10 cellular contexts compared by ENCODE assay signal in genomic region chr7:44979481-44980392, GRCh38. TPM values are rescaled to one million over a fixed set of nuclear protein-coding genes. Genes with fewer than 3 reads are reported as not detected.
DNase-seq lines count a peak whose midpoint lies in the region; FAIRE-seq and TF ChIP-seq lines count a peak whose summit lies in the region.
"Had no signal": no experiment of that assay in that cellular context is flagged by ENCODE, and none has a peak within 500 bp of the region (broad histone marks: within the 10 kb centered on the region; RNA-seq: fewer than 3 reads in every experiment).

No MANE protein-coding gene starts in this region.

- peaks cover 0 to 29% (median 0%) of the 10 kb centered on the region in 3 donors for H3K36me3 ChIP-seq in Peyer's patch

- no peaks in the 10 kb centered on the region for H3K27me3 ChIP-seq in Peyer's patch

- no peaks in the 10 kb centered on the region for H3K9me3 ChIP-seq in Peyer's patch

- in situ Hi-C loops in G401 (cut with HindIII; ENCODE audit: low sequenced_read_pairs): no loop called here

- H3K4me1 ChIP-seq in Peyer's patch: peaks cover 0 to 28% (median 11%) of the 10 kb centered on the region in 4 donors

- peak overlapping the region in 1 of 4 donors; percentile 44 for H3K4me3 ChIP-seq in Peyer's patch

- FAIRE-seq in GM18507 (lab: Jason Lieb, UNC) (peak; percentile 29), RCC 7860 (lab: Jason Lieb, UNC) (no peak)
- FAIRE-seq: endometrium had no signal

- H3K27ac ChIP-seq in Peyer's patch: peak overlapping the region; percentile 54 to 85 (median 70)

- TF ChIP-seq CTCF in Peyer's patch (IDR thresholded peaks at IDR 0.05): no peak

- DNase-seq in A172 (ENCODE audit: low spot score) (peak; percentile 91), GM18507 (ENCODE audit: extremely low spot score, insufficient read length, low read depth) (no peak), Peyer's patch (peak in 1 of 3 donors; percentile 35), hepatic stellate cell (ENCODE audit: low spot score) (peak; percentile 56), G401 (ENCODE audit: low spot score) (no peak), NCI-H2196 treated with DMSO at 0.1 percent for 48 hours (lab: John Stamatoyannopoulos, UW; ENCODE audit: unreplicated experiment) (no peak), RCC 7860 (ENCODE audit: low spot score) (no peak), activated gamma-delta T cell (lab: John Stamatoyannopoulos, UW) (no peak)
- DNase-seq: OCI-M1 had no signal

- no peak for TF ChIP-seq POLR2A in Peyer's patch (IDR thresholded peaks at IDR 0.05)

RNA-seq across cellular contexts. Expression of gene MYO1G, which starts 0.9 kb away (rescaled TPM):
- total RNA-seq in A172 (2014; rRNA removed; shearing (Covaris generic)): 0.76 and 1.6 TPM in 2 replicates
- 10 to 100 TPM in 1 of 4 donors, 1 to 10 TPM in 3; 2.7 to 14.9 (median 5.0) TPM for total RNA-seq in Peyer's patch
- 0.37 and 0.98 TPM in 2 replicates for total RNA-seq in G401 (2014; rRNA removed; shearing (Covaris generic))

RNA-seq across cellular contexts. Expression of gene CCM2, which starts 20.3 kb away (rescaled TPM):
- total RNA-seq in A172 (2014; rRNA removed; shearing (Covaris generic)): 67.4 and 70.8 TPM in 2 replicates
- total RNA-seq in Peyer's patch: 10 to 100 TPM; 23.3 to 49.5 (median 32.5) TPM
- 30.2 and 34.2 TPM in 2 replicates for total RNA-seq in G401 (2014; rRNA removed; shearing (Covaris generic))

Comparison
In these comparisons a context has a peak if more than half of its experiments do, and no peak if none do; other contexts are left out.
1. DNase-seq: peak in A172 (single experiment) and hepatic stellate cell (single experiment); none in GM18507 (single experiment), G401 (single experiment), NCI-H2196 treated with DMSO at 0.1 percent for 48 hours (single experiment), RCC 7860 (single experiment) and activated gamma-delta T cell (single experiment).